Comparison of ENCODE assay signal across 9 cellular contexts in genomic region chr17:44363613-44364159, GRCh38. TPM values are rescaled to one million over a fixed set of nuclear protein-coding genes. Genes with fewer than 3 reads are reported as not detected.
DNase-seq lines count a peak whose midpoint lies in the region; ATAC-seq lines count a peak whose summit lies in the region.
"Had no signal": no experiment of that assay in that cellular context is flagged by ENCODE, and none has a peak within 500 bp of the region (broad histone marks: within the 10 kb centered on the region; RNA-seq: fewer than 3 reads in every experiment).

TSS of gene FAM171A2 (minus strand) at chr17:44363853. CDS start at chr17:44363714, 139 bp downstream.

- no peaks in the 10 kb centered on the region for H3K27me3 ChIP-seq in esophagus (ENCODE audit: control insufficient read depth in 1 of 2, insufficient read depth in 2 of 2, low read length in 2 of 2)
- peaks cover 0 to 14% of the 10 kb centered on the region in 2 donors for H3K27me3 ChIP-seq in muscle layer of colon (ENCODE audit: control insufficient read depth in 1 of 2, insufficient read depth in 2 of 2, low read length in 2 of 2)
- H3K27me3 ChIP-seq: adrenal gland had no signal

- DNase-seq in DMS53 treated with DMSO at 0.1 percent for 48 hours (lab: John Stamatoyannopoulos, UW; ENCODE audit: unreplicated experiment), result peak; percentile 26
- peak; percentile 11 for DNase-seq in NOMO-1 treated with DMSO at 0.1 percent for 48 hours (lab: John Stamatoyannopoulos, UW; ENCODE audit: unreplicated experiment)
- peak; percentile 80 for DNase-seq in activated T-cell treated with anti-CD3 and anti-CD28 coated beads, Interleukin-2, amount 50 U/mL, for 1 hour
- DNase-seq in stimulated activated naive CD8-positive, alpha-beta T cell treated with anti-CD3 and anti-CD28 coated beads, Interleukin-15, Interleukin-2, amounts not matched to agents 100 U/mL and 50 U/mL, for 24 hours, result peak; percentile 82

- no peaks in the 10 kb centered on the region for H3K9me3 ChIP-seq in esophagus (ENCODE audit: control insufficient read depth in 2 of 2, insufficient read depth in 1 of 2, low read depth in 1 of 2, low read length in 1 of 2)
- H3K9me3 ChIP-seq in muscle layer of colon (ENCODE audit: low read length), result no peaks in the 10 kb centered on the region
- H3K9me3 ChIP-seq: adrenal gland had no signal

- H3K27ac ChIP-seq in esophagus (ENCODE audit: low read depth in 2 of 2, low read length in 1 of 2), result no peak within 1 kb of the TSS
- H3K27ac ChIP-seq in muscle layer of colon (ENCODE audit: low read depth, low read length), result no peak within 1 kb of the TSS

- no peak within 1 kb of the TSS for H3K9ac ChIP-seq in muscle layer of colon (ENCODE audit: low read length)

- peak within 1 kb of the TSS; percentile 49 to 60 for H3K4me3 ChIP-seq in esophagus (ENCODE audit: low read depth in 1 of 2, low read length in 2 of 2)
- peak within 1 kb of the TSS; percentile 56 to 67 for H3K4me3 ChIP-seq in muscle layer of colon (ENCODE audit: low read depth in 1 of 2, low read length in 2 of 2)

- H3K36me3 ChIP-seq in esophagus (ENCODE audit: control insufficient read depth in 2 of 2, insufficient read depth in 2 of 2, low read length in 1 of 2), result no peaks in the 10 kb centered on the region
- H3K36me3 ChIP-seq in muscle layer of colon (ENCODE audit: insufficient read depth, low read length), result no peaks in the 10 kb centered on the region
- H3K36me3 ChIP-seq: adrenal gland had no signal

- 1% methylated on average over 47 to 63 of the region's 63 CpGs for WGBS in esophagus, 2 donors

- peak; percentile 79 for ATAC-seq in HG02798 (IDR thresholded peaks at IDR 0.05; ENCODE audit: poor library complexity, unreplicated experiment)
- ATAC-seq in stimulated activated naive CD8-positive, alpha-beta T cell treated with anti-CD3 and anti-CD28 coated beads, Interleukin-15, Interleukin-2, amounts not matched to agents 100 U/mL and 50 U/mL, for 24 hours, result peak; percentile 88
- ATAC-seq in HG02571 (IDR thresholded peaks at IDR 0.05; ENCODE audit: unreplicated experiment), result no peak

- H3K4me1 ChIP-seq in esophagus (ENCODE audit: control insufficient read depth in 2 of 2, insufficient read depth in 2 of 2, low read length in 1 of 2), result peaks cover 0 to 2% of the 10 kb centered on the region in 2 donors
- H3K4me1 ChIP-seq in muscle layer of colon (ENCODE audit: insufficient read depth, low read length), result peaks cover 16% of the 10 kb centered on the region

RNA-seq across cellular contexts. Expression of gene FAM171A2, which starts in this region (rescaled TPM):
- 1 to 10 TPM; 1.2 to 2.2 TPM for polyA plus RNA-seq in esophagus

Comparison
In these comparisons a context has a peak if more than half of its experiments do, and no peak if none do; other contexts are left out.
1. DNase-seq: peak in every context shown above with its lines; median percentile 82 in stimulated activated naive CD8-positive, alpha-beta T cell treated with anti-CD3 and anti-CD28 coated beads, Interleukin-15, Interleukin-2, amounts not matched to agents 100 U/mL and 50 U/mL, for 24 hours; 80 in activated T-cell treated with anti-CD3 and anti-CD28 coated beads, Interleukin-2, amount 50 U/mL, for 1 hour; 26 in DMS53 treated with DMSO at 0.1 percent for 48 hours; 11 in NOMO-1 treated with DMSO at 0.1 percent for 48 hours.